20 cellular contexts compared by ENCODE assay signal in genomic region chr1:44641126-44642102, GRCh38. TPM values are rescaled to one million over a fixed set of nuclear protein-coding genes. Genes with fewer than 3 reads are reported as not detected.
DNase-seq lines count a peak whose midpoint lies in the region; ATAC-seq and TF ChIP-seq lines count a peak whose summit lies in the region.
"Had no signal": no experiment of that assay in that cellular context is flagged by ENCODE, and none has a peak within 500 bp of the region (broad histone marks: within the 10 kb centered on the region; RNA-seq: fewer than 3 reads in every experiment).

No MANE protein-coding gene starts in this region.

- in situ Hi-C loops in gastrocnemius medialis (cut with MboI; ENCODE audit: low sequenced_read_pairs in 4 of 4): no loop called here

- ATAC-seq in T-helper 17 cell (no peak), gastrocnemius medialis (no peak)
- ATAC-seq: CD8-positive, alpha-beta T cell; pancreas had no signal

- peaks cover 0 to 64% of the 10 kb centered on the region in 2 donors for H3K36me3 ChIP-seq in gastrocnemius medialis

- H3K36me3 Mint-ChIP-seq in T-helper 17 cell (ENCODE audit: low read depth): peaks cover 10% of the 10 kb centered on the region
- peaks cover 5% of the 10 kb centered on the region for H3K36me3 Mint-ChIP-seq in glutamatergic neuron (ENCODE audit: unreplicated experiment)

- H3K9me3 ChIP-seq in T-helper 17 cell (ENCODE audit: control insufficient read depth, low read length, poor library complexity, severe bottlenecking) (no peaks in the 10 kb centered on the region), gastrocnemius medialis (no peaks in the 10 kb centered on the region)
- H3K9me3 ChIP-seq: pancreas, tibial nerve had no signal

- H3K4me1 Mint-ChIP-seq in T-helper 17 cell (peaks cover 24% of the 10 kb centered on the region), glutamatergic neuron (ENCODE audit: low read depth, unreplicated experiment) (peaks cover 63% of the 10 kb centered on the region)

- H3K9me3 Mint-ChIP-seq in glutamatergic neuron (ENCODE audit: unreplicated experiment): peaks cover 12% of the 10 kb centered on the region
- H3K9me3 Mint-ChIP-seq: activated naive CD4-positive, alpha-beta T cell treated with anti-CD3 and anti-CD28 coated beads for 36 hours; CD8-positive, alpha-beta T cell had no signal

- H3K4me3 Mint-ChIP-seq in T-helper 17 cell: no peak overlapping the region
- H3K4me3 Mint-ChIP-seq in glutamatergic neuron (ENCODE audit: unreplicated experiment): peak overlapping the region; percentile 64
- H3K4me3 Mint-ChIP-seq: activated naive CD4-positive, alpha-beta T cell treated with anti-CD3 and anti-CD28 coated beads for 36 hours; CD8-positive, alpha-beta T cell had no signal

- no peak for TF ChIP-seq CTCF in glutamatergic neuron (IDR thresholded peaks at IDR 0.05; ENCODE audit: partially characterized antibody, unreplicated experiment)
- TF ChIP-seq CTCF in gastrocnemius medialis (IDR thresholded peaks at IDR 0.05 in 4 of 5, conservative IDR thresholded peaks at IDR 0.05 in 1 of 5): no peak

- peaks cover 97 to 99% of the 10 kb centered on the region in 2 donors for H3K4me1 ChIP-seq in gastrocnemius medialis
- H3K4me1 ChIP-seq: pancreas had no signal

- peak; percentile 26 for DNase-seq in DMS 273 (lab: John Stamatoyannopoulos, UW; ENCODE audit: unreplicated experiment)
- no peak for DNase-seq in DMS 273 treated with DMSO at 0.1 percent for 48 hours (lab: John Stamatoyannopoulos, UW)
- DNase-seq in T-helper 17 cell: no peak
- no peak for DNase-seq in glutamatergic neuron
- no peak for DNase-seq in gastrocnemius medialis
- DNase-seq in central memory CD4-positive, alpha-beta T cell: no peak
- DNase-seq in OCI-M1 (lab: John Stamatoyannopoulos, UW): no peak
- no peak for DNase-seq in HT-29 (ENCODE audit: low spot score)
- DNase-seq: activated CD4-positive, alpha-beta T cell treated with anti-CD3 and anti-CD28 coated beads, Interleukin-2, amount 50 U/mL, for 48 hours; activated naive CD4-positive, alpha-beta T cell treated with anti-CD3 and anti-CD28 coated beads for 36 hours; CD8-positive, alpha-beta T cell; effector CD8-positive, alpha-beta T cell; erythroblast; GDM1; IMR-90; NCI-H2107; NCI-H446 treated with DMSO at 0.1 percent for 48 hours had no signal

- H3K27ac Mint-ChIP-seq in T-helper 17 cell (peak overlapping the region; percentile 88), glutamatergic neuron (ENCODE audit: unreplicated experiment) (no peak overlapping the region)
- H3K27ac Mint-ChIP-seq: CD8-positive, alpha-beta T cell had no signal

- H3K4me3 ChIP-seq in gastrocnemius medialis: no peak overlapping the region
- H3K4me3 ChIP-seq: pancreas, tibial nerve had no signal

- no peaks in the 10 kb centered on the region for H3K27me3 ChIP-seq in gastrocnemius medialis
- H3K27me3 ChIP-seq: pancreas, tibial nerve had no signal

- TF ChIP-seq POLR2A in gastrocnemius medialis (IDR thresholded peaks at IDR 0.05): no peak

- H3K27ac ChIP-seq in gastrocnemius medialis: peak overlapping the region; percentile 38 to 86 (median 82)
- H3K27ac ChIP-seq: 22Rv1, pancreas, tibial nerve had no signal

- intact Hi-C loops in gastrocnemius medialis (cut with DNase I; ENCODE audit: low total_unique reads): no loop called here

- H3K27me3 Mint-ChIP-seq in T-helper 17 cell (no peaks in the 10 kb centered on the region), glutamatergic neuron (ENCODE audit: unreplicated experiment) (peaks cover 15% of the 10 kb centered on the region)

RNA-seq across cellular contexts. Expression of gene TMEM53, which starts 32.9 kb away (rescaled TPM):
- 1 to 10 TPM; 2.6 to 2.8 TPM for total RNA-seq in T-helper 17 cell
- total RNA-seq in glutamatergic neuron (ENCODE audit: unreplicated experiment): 10.1 TPM
- 1 to 10 TPM; 2.6 to 5.9 (median 4.2) TPM for total RNA-seq in gastrocnemius medialis
- 19.5 and 27.5 TPM in 2 replicates for total RNA-seq in HT-29 (2014; rRNA removed; shearing (Covaris generic))

RNA-seq across cellular contexts. Expression of gene ARMH1, which starts 33.1 kb away (rescaled TPM):
- total RNA-seq in T-helper 17 cell (10 to 100 TPM; 53.0 to 56.8 TPM), glutamatergic neuron (ENCODE audit: unreplicated experiment) (4.9 TPM), gastrocnemius medialis (under 1 TPM in 1 of 4 donors, not detected in 3; 0.78 TPM)
- total RNA-seq in HT-29 (2014; rRNA removed; shearing (Covaris generic)): 0.15 and 0.99 TPM in 2 replicates
